1 cellular context compared by ENCODE assay signal in the genomic region with DNA sequence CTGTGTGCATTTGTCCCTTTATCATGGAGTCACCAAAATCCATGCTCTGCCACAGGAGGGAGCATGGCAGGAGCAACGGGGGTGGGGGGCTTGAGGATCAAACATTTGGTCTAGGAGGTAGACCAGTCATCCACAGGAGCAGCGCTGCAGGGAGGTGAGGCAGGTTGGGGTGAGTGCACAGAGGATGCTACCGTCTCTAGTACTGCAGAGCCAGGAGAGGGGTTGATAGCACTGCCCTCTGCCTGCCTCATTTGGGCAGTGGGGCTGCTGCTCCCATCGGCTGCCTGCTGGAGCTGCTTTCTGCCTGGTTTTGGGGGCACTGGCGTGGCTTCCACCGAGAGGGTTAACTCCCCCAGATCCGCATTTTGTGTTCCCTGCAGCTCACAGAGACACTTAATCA.
TF ChIP-seq lines count a peak whose summit lies in the region.

No MANE protein-coding gene starts in this region.

TF ChIP-seq in GM23338, 12 proteins besides CTCF, POLR2A, EP300 and RAD21 (continued from another document):
- TF ChIP-seq JUNB (IDR thresholded peaks at IDR 0.05; ENCODE audit: unreplicated experiment) (no peak), EZH2 (IDR thresholded peaks at IDR 0.05; ENCODE audit: low read depth, unreplicated experiment) (no peak)
